1 cellular context compared by ENCODE assay signal in the genomic region with DNA sequence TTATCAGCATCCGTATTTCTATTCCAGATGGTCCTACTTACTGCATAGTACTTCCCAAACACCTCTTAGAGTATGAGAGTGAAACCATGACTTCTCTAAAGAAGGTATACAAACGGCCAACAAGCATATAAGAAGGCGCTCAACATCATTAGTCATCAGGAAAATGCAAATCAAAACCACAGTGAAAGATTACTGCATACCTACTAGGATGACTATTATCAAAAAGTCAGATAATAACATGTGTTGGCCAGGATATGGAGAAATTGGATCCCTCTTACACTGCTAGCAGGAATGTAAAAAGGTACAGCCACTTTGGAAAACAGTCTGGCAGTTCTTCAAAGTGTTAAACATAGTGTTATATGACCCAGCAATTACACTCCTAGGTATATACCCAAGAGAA.
A peak's percentile ranks its signal among the peaks of the same experiment; 100 is the strongest.
TF ChIP-seq lines count a peak whose summit lies in the region.

No MANE protein-coding gene starts in this region.

TF ChIP-seq in IMR-90, 13 proteins besides CTCF, POLR2A, EP300 and RAD21:
- TF ChIP-seq MAZ (IDR thresholded peaks at IDR 0.05; ENCODE audit: borderline replicate concordance, low read depth, low read length), result no peak
- TF ChIP-seq, protein P1, sequence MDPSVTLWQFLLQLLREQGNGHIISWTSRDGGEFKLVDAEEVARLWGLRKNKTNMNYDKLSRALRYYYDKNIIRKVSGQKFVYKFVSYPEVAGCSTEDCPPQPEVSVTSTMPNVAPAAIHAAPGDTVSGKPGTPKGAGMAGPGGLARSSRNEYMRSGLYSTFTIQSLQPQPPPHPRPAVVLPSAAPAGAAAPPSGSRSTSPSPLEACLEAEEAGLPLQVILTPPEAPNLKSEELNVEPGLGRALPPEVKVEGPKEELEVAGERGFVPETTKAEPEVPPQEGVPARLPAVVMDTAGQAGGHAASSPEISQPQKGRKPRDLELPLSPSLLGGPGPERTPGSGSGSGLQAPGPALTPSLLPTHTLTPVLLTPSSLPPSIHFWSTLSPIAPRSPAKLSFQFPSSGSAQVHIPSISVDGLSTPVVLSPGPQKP (IDR thresholded peaks at IDR 0.05; ENCODE audit: borderline replicate concordance, low read depth, low read length), result no peak
- no peak for TF ChIP-seq SMC3 (IDR thresholded peaks at IDR 0.05; ENCODE audit: low read depth, low read length)
- peak; percentile 21; the same call in 1 of the 2 replicates for TF ChIP-seq FOS (IDR thresholded peaks at IDR 0.05; ENCODE audit: low read depth, low read length)
- no peak for TF ChIP-seq MAFK (IDR thresholded peaks at IDR 0.05; ENCODE audit: low read depth, low read length)
- TF ChIP-seq NFE2L2 (IDR thresholded peaks at IDR 0.05; ENCODE audit: low read depth, low read length), result no peak
- TF ChIP-seq RCOR1 (IDR thresholded peaks at IDR 0.05; ENCODE audit: insufficient replicate concordance, low read length), result no peak
- 0 out of 2 replicates have a peak, but pooled peaks have one; percentile 20 for TF ChIP-seq CEBPB (IDR thresholded peaks at IDR 0.05; ENCODE audit: low read depth, low read length)
- TF ChIP-seq CHD1 (IDR thresholded peaks at IDR 0.05; ENCODE audit: low read depth, low read length), result no peak
- TF ChIP-seq RFX5 (IDR thresholded peaks at IDR 0.05; ENCODE audit: low read depth, low read length), result no peak
